10 cellular contexts compared by ENCODE assay signal in the genomic region with DNA sequence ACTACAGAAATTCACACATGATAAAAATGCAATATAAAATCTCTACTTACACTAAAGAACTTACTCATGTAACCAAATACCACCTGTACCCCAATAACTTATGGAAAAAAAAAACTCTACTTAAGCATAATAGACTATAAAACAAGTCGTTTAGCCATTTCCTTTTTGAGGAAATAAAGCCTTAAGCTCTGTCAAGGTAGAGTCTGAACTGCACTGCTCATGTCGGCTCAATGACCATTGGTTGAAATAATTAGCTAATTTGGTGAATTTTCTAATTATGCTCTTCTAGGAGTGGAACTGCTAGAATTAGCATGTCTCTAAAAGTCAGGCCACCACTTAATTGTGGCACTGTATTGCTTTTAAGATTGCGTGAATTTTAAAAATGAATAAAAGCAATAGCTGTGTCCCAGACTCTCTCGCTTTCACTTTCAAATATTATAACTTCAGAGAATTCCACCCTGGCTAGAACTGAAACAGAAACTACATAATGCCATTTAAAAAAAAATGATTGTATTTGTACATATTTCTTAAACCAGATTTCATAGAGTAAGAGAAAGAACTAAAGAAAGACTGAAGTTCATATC.
A peak's percentile ranks its signal among the peaks of the same experiment; 100 is the strongest.
DNase-seq lines count a peak whose midpoint lies in the region; ATAC-seq, FAIRE-seq and TF ChIP-seq lines count a peak whose summit lies in the region.
"Had no signal": no experiment of that assay in that cellular context is flagged by ENCODE, and none has a peak within 500 bp of the region (broad histone marks: within the 10 kb centered on the region; RNA-seq: fewer than 3 reads in every experiment).

No MANE protein-coding gene starts in this region.

- H2BK12ac ChIP-seq in mesenchymal stem cell (ENCODE audit: low read length in 2 of 2): no peak overlapping the region

- BruUV-seq in HepG2 (replicated peaks; lab: Mats Ljungman, UMichigan): no TSS peak

- H3K4me1 ChIP-seq in right lobe of liver (no peaks in the 10 kb centered on the region), HepG2 (ENCODE audit: insufficient read depth, low read length) (no peaks in the 10 kb centered on the region), mesenchymal stem cell (ENCODE audit: control insufficient read depth, insufficient read depth, low read depth, low read length) (peaks cover 3% of the 10 kb centered on the region)

- no peak overlapping the region for H4K91ac ChIP-seq in mesenchymal stem cell (ENCODE audit: low read length)

- H3K4ac ChIP-seq in mesenchymal stem cell (ENCODE audit: low read depth in 1 of 2, low read length in 2 of 2): no peak overlapping the region

- intact Hi-C loops in right lobe of liver (cut with DNase I) (no loop called here), HepG2 (cut with micrococcal nuclease; ENCODE audit: unreplicated experiment) (no loop called here)

- no peak overlapping the region for H3K14ac ChIP-seq in mesenchymal stem cell (ENCODE audit: low read length in 2 of 2)

- H2BK15ac ChIP-seq in mesenchymal stem cell (ENCODE audit: low read depth, poor library complexity, severe bottlenecking): no peak overlapping the region

- no peak overlapping the region for H3K4me3 ChIP-seq in right lobe of liver
- H3K4me3 ChIP-seq in HepG2 (replicated peaks in 1 of 3; ENCODE audit: insufficient read depth in 1 of 3, low read depth in 2 of 3, low read length in 3 of 3): no peak overlapping the region
- peak overlapping the region in 1 of 2 experiments; percentile 73 for H3K4me3 ChIP-seq in mesenchymal stem cell (ENCODE audit: insufficient read depth in 1 of 2, low read depth in 1 of 2, low read length in 2 of 2)

- no peak overlapping the region for H2BK120ac ChIP-seq in mesenchymal stem cell (ENCODE audit: low read depth, low read length)

- H3K4me3 Mint-ChIP-seq in WTC11: no peak overlapping the region
- H3K4me3 Mint-ChIP-seq: brain had no signal

- DNase-seq in right lobe of liver (no peak), HepG2 (ENCODE audit: low spot score) (no peak), WTC11 (ENCODE audit: low spot score) (no peak), mesenchymal stem cell (peak; percentile 35), OCI-M2 (lab: John Stamatoyannopoulos, UW; ENCODE audit: unreplicated experiment) (no peak), GDM1 (lab: John Stamatoyannopoulos, UW) (no peak)
- DNase-seq in NK-92 treated with Interleukin-12 subunit alpha and Interleukin-12 subunit beta, amount 100 ng/mL, for 24 hours (lab: John Stamatoyannopoulos, UW): no peak
- DNase-seq: NCI-H2081 treated with DMSO at 0.1 percent for 48 hours had no signal

- no peak for TF ChIP-seq RAD21 in HepG2 (CRISPR knock-in tag; IDR thresholded peaks at IDR 0.05)

- POLR2A ChIA-PET in HepG2 (lab: Yijun Ruan, JAX): no interaction called here
- POLR2A ChIA-PET in WTC11 (lab: Charles Lee): interaction anchor here (0.6 kb wide), 1 partner anchor 212 kb away, joined by 3 read pairs; no protein-coding TSS in a partner anchor

- H3K23ac ChIP-seq in mesenchymal stem cell (ENCODE audit: low read length in 2 of 2): no peak overlapping the region

- TF ChIP-seq POLR2A in right lobe of liver (IDR thresholded peaks at IDR 0.05) (no peak), HepG2 (IDR thresholded peaks at IDR 0.05; ENCODE audit: insufficient read depth in 1 of 2, low read depth in 2 of 2, low read length in 2 of 2) (no peak)

- in situ Hi-C loops in HepG2 (cut with HindIII; ENCODE audit: extremely low pct_ligation_motif_present, low pct_unique_long_range_greater_than_20kb): no loop called here

- H3K27me3 ChIP-seq in right lobe of liver: no peaks in the 10 kb centered on the region
- no peaks in the 10 kb centered on the region for H3K27me3 ChIP-seq in HepG2 (ENCODE audit: control insufficient read depth in 1 of 2, insufficient read depth in 2 of 2, low read length in 2 of 2)
- H3K27me3 ChIP-seq in mesenchymal stem cell (ENCODE audit: control insufficient read depth in 1 of 2, insufficient read depth in 1 of 2, low read length in 2 of 2): no peaks in the 10 kb centered on the region

- no peak overlapping the region for H3K18ac ChIP-seq in mesenchymal stem cell (ENCODE audit: low read depth in 1 of 2, low read length in 2 of 2)

- no peaks in the 10 kb centered on the region for H3K36me3 ChIP-seq in right lobe of liver
- H3K36me3 ChIP-seq in HepG2 (replicated peaks in 1 of 2; ENCODE audit: control insufficient read depth in 1 of 2, insufficient read depth in 2 of 2, low read length in 2 of 2): no peaks in the 10 kb centered on the region
- peaks cover 0 to 19% of the 10 kb centered on the region in 2 experiments for H3K36me3 ChIP-seq in mesenchymal stem cell (ENCODE audit: control insufficient read depth in 1 of 2, insufficient read depth in 2 of 2, low read depth in 1 of 2, low read length in 2 of 2)

- peaks cover 42% of the 10 kb centered on the region for H3K4me1 Mint-ChIP-seq in WTC11

- no peak for TF ChIP-seq CTCF in right lobe of liver (IDR thresholded peaks at IDR 0.05)
- no peak for TF ChIP-seq CTCF in HepG2 (CRISPR knock-in tag; IDR thresholded peaks at IDR 0.05)
- no peak for TF ChIP-seq CTCF in WTC11 (IDR thresholded peaks at IDR 0.05)

- ATAC-seq in right lobe of liver: peak; percentile 30 to 64 (median 56)
- ATAC-seq in HepG2: no peak
- peak; percentile 40 for ATAC-seq in WTC11
- ATAC-seq in GM21367 (IDR thresholded peaks at IDR 0.05; ENCODE audit: unreplicated experiment): no peak

- H3K9ac ChIP-seq in HepG2 (ENCODE audit: insufficient read depth, low read depth, low read length) (no peak overlapping the region), mesenchymal stem cell (ENCODE audit: low read length) (peak overlapping the region; percentile 89)

- H3K79me1 ChIP-seq in mesenchymal stem cell (replicated peaks; ENCODE audit: low read length, poor library complexity, severe bottlenecking): no peaks in the 10 kb centered on the region

- H2BK5ac ChIP-seq in mesenchymal stem cell (ENCODE audit: low read depth, low read length, poor library complexity, severe bottlenecking): no peak overlapping the region

- H3K27me3 Mint-ChIP-seq in WTC11 (ENCODE audit: low read depth): no peaks in the 10 kb centered on the region
- H3K27me3 Mint-ChIP-seq: brain had no signal

- H2AK5ac ChIP-seq in mesenchymal stem cell (ENCODE audit: low read length, severe bottlenecking): no peak overlapping the region

- TF ChIP-seq EP300 in HepG2 (IDR thresholded peaks at IDR 0.05; ENCODE audit: low read depth in 2 of 2, low read length in 2 of 2): no peak
- no peak for TF ChIP-seq EP300 in HepG2 (CRISPR knock-in tag; IDR thresholded peaks at IDR 0.05; ENCODE audit: borderline replicate concordance)

- CTCF ChIA-PET in HepG2 (lab: Yijun Ruan, JAX; ENCODE audit: low intra/inter-chr PET ratio, low total read pairs): no interaction called here
- CTCF ChIA-PET in WTC11 (lab: Charles Lee): interaction anchor here (0.6 to 2.7 kb wide), 7 partner anchors 11 to 345 kb away, joined by 3 to 9 read pairs (median 4); partner anchors contain the start of genes GCNT1 and RFK

- H3K4me2 ChIP-seq in HepG2 (ENCODE audit: low read depth, low read length) (no peak overlapping the region), mesenchymal stem cell (ENCODE audit: low read length, poor library complexity, severe bottlenecking) (peak overlapping the region; percentile 52)

- peak overlapping the region; percentile 91 for H3K27ac Mint-ChIP-seq in WTC11

- no peaks in the 10 kb centered on the region for H4K20me1 ChIP-seq in HepG2 (ENCODE audit: insufficient read depth, low read length)

- WGBS in right lobe of liver (ENCODE audit: insufficient coverage, low coverage, low lambda C conversion rate, missing lambda C conversion rate): 20% methylated on average over 4 of the region's 4 CpGs
- WGBS in HepG2 (ENCODE audit: low lambda C conversion rate): 2% methylated on average over 4 of the region's 4 CpGs
- 20% methylated on average over 2 of the region's 4 CpGs for WGBS in mesenchymal stem cell

- no peaks in the 10 kb centered on the region for H3K9me3 Mint-ChIP-seq in WTC11
- H3K9me3 Mint-ChIP-seq: brain had no signal

- peak overlapping the region; percentile 3 to 35 (median 16) for H3K27ac ChIP-seq in right lobe of liver
- H3K27ac ChIP-seq in HepG2 (ENCODE audit: extremely low read length, insufficient read depth, low read length): no peak overlapping the region
- peak overlapping the region; percentile 33 for H3K27ac ChIP-seq in mesenchymal stem cell (ENCODE audit: low read length, poor library complexity, severe bottlenecking)

- no peaks in the 10 kb centered on the region for H3K79me2 ChIP-seq in HepG2 (ENCODE audit: insufficient read depth, low read length)

- H2AFZ ChIP-seq in HepG2 (ENCODE audit: low read length) (no peak overlapping the region), mesenchymal stem cell (ENCODE audit: low read depth, low read length) (no peak overlapping the region)

- H3K36me3 Mint-ChIP-seq in WTC11: no peaks in the 10 kb centered on the region

- FAIRE-seq in HepG2 (lab: Jason Lieb, UNC): no peak

- H4K8ac ChIP-seq in mesenchymal stem cell (ENCODE audit: low read length): no peak overlapping the region

- H3K9me3 ChIP-seq in right lobe of liver (no peaks in the 10 kb centered on the region), HepG2 (ENCODE audit: low read length) (no peaks in the 10 kb centered on the region), mesenchymal stem cell (ENCODE audit: control insufficient read depth, low read length) (no peaks in the 10 kb centered on the region)

TF ChIP-seq in HepG2, 621 proteins besides CTCF, POLR2A, EP300 and RAD21 (continues in another document):
- TF ChIP-seq MAF1 (CRISPR knock-in tag; IDR thresholded peaks at IDR 0.05; ENCODE audit: borderline replicate concordance) (no peak), KLF6 (CRISPR knock-in tag; IDR thresholded peaks at IDR 0.05) (no peak), ZNF230 (CRISPR knock-in tag; IDR thresholded peaks at IDR 0.05) (no peak), AGO2 (optimal IDR thresholded peaks at IDR 0.05; ENCODE audit: low read depth, low read length) (no peak), ARHGAP35 (CRISPR knock-in tag; IDR thresholded peaks at IDR 0.05; ENCODE audit: borderline replicate concordance) (no peak), ELF4 (CRISPR knock-in tag; IDR thresholded peaks at IDR 0.05; ENCODE audit: borderline replicate concordance) (no peak)

TF ChIP-seq in WTC11, 78 proteins besides CTCF, POLR2A, EP300 and RAD21 (continues in another document):
- TF ChIP-seq ZNF423 (CRISPR knock-in tag; IDR thresholded peaks at IDR 0.05) (no peak), ERG (CRISPR knock-in tag; IDR thresholded peaks at IDR 0.05) (no peak)

Comparison
In these comparisons a context has a peak if more than half of its experiments do, and no peak if none do; other contexts are left out.
1. ATAC-seq: peak in right lobe of liver (4 of 4) and WTC11 (single experiment); none in HepG2 (single experiment) and GM21367 (single experiment).